Comparison of ENCODE assay signal across 1 cellular context in the genomic region with DNA sequence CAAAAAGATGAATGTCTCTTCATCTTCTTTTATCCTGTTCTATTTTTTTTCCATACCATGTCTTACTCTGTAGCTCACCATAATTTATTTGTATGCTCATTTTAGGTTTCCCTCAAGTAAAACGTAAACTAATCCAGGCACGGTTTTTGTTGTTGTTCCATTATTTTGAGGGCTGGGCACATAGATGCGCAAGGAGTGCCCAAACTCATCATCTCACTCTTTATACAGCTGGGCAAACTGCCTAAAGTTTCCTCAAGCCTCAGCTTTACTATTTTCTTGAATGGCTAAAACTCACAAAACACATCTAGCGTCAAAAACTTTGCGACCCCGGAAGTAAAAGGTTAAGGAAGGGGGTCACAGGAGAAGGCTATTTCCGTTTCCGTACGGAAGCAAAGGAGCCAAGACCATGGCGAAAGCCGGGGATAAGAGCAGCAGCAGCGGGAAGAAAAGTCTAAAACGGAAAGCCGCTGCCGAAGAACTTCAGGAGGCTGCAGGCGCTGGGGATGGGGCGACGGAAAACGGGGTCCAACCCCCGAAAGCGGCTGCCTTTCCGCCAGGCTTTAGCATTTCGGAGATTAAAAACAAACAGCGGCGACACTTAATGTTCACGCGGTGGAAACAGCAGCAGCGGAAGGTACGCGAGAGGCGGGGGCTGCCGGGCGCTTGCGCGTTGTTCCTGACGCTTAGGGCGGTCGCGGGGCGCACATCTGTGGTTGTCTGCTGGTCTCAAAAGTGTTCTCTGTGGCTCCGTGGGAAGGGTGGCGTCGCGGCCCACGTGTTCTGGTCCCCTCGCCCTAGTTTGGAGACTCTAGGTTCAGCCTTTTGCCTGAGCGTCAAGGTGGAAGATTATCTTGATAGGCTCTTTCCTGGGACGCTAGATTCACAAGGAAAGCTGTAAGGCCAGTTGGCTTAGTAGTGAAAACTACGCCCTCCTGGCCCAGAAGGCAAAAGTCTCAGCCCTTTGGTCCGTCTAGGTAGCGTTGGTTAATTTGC.
TF ChIP-seq lines count a peak whose summit lies in the region.

A gene with protein sequence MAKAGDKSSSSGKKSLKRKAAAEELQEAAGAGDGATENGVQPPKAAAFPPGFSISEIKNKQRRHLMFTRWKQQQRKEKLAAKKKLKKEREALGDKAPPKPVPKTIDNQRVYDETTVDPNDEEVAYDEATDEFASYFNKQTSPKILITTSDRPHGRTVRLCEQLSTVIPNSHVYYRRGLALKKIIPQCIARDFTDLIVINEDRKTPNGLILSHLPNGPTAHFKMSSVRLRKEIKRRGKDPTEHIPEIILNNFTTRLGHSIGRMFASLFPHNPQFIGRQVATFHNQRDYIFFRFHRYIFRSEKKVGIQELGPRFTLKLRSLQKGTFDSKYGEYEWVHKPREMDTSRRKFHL (plus strand): TSS at position 391 of the 993 bp plus-strand sequence. CDS start 16 bp downstream, at position 407.

TF ChIP-seq in WTC11, 78 proteins besides CTCF, POLR2A, EP300 and RAD21 (continued from another document and continues in another):
- TF ChIP-seq ZNF219 (CRISPR knock-in tag; IDR thresholded peaks at IDR 0.05; ENCODE audit: borderline replicate concordance) (no peak), FOXJ3 (CRISPR knock-in tag; IDR thresholded peaks at IDR 0.05; ENCODE audit: borderline replicate concordance) (no peak), ZNF671 (CRISPR knock-in tag; IDR thresholded peaks at IDR 0.05) (peak; percentile 26; the same call in 1 of the 2 replicates), NFATC4 (CRISPR knock-in tag; IDR thresholded peaks at IDR 0.05) (no peak), EMX1 (CRISPR knock-in tag; IDR thresholded peaks at IDR 0.05) (peak; percentile 52; the same call in 1 of the 2 replicates), TCF7 (CRISPR knock-in tag; IDR thresholded peaks at IDR 0.05; ENCODE audit: low read depth) (no peak), KAT7 (CRISPR knock-in tag; IDR thresholded peaks at IDR 0.05; ENCODE audit: borderline replicate concordance) (no peak), CBFB (CRISPR knock-in tag; IDR thresholded peaks at IDR 0.05; ENCODE audit: low read depth) (no peak), TEAD1 (CRISPR knock-in tag; IDR thresholded peaks at IDR 0.05) (peak; percentile 62; the same call in 1 of the 2 replicates), CREB1 (CRISPR knock-in tag; IDR thresholded peaks at IDR 0.05) (no peak), PRRX2 (CRISPR knock-in tag; IDR thresholded peaks at IDR 0.05) (peak; percentile 72; the same call in 1 of the 2 replicates), SMAD3 (CRISPR knock-in tag; IDR thresholded peaks at IDR 0.05; ENCODE audit: borderline replicate concordance) (no peak; the same call in 1 of the 2 replicates), IRF2 (CRISPR knock-in tag; IDR thresholded peaks at IDR 0.05; ENCODE audit: borderline replicate concordance, low read depth) (no peak), FOXP1 (CRISPR knock-in tag; IDR thresholded peaks at IDR 0.05; ENCODE audit: borderline replicate concordance) (no peak; the same call in 1 of the 2 replicates), ZNF396 (CRISPR knock-in tag; IDR thresholded peaks at IDR 0.05; ENCODE audit: borderline replicate concordance) (peak; percentile 99), ZNF416 (CRISPR knock-in tag; IDR thresholded peaks at IDR 0.05) (no peak), NR3C1 (CRISPR knock-in tag; conservative IDR thresholded peaks at IDR 0.05; ENCODE audit: low read depth) (no peak), SMAD4 (CRISPR knock-in tag; IDR thresholded peaks at IDR 0.05) (no peak), ZNF232 (CRISPR knock-in tag; IDR thresholded peaks at IDR 0.05) (0 out of 2 replicates have a peak, but pooled peaks have one; percentile 40), NFE2L1 (CRISPR knock-in tag; IDR thresholded peaks at IDR 0.05) (0 out of 2 replicates have a peak, but pooled peaks have one; percentile 30), SOX15 (CRISPR knock-in tag; IDR thresholded peaks at IDR 0.05) (no peak), NR1H2 (CRISPR knock-in tag; IDR thresholded peaks at IDR 0.05) (no peak), NFYB (CRISPR knock-in tag; conservative IDR thresholded peaks at IDR 0.05; ENCODE audit: low read depth) (no peak)
- TF ChIP-seq, protein P1, sequence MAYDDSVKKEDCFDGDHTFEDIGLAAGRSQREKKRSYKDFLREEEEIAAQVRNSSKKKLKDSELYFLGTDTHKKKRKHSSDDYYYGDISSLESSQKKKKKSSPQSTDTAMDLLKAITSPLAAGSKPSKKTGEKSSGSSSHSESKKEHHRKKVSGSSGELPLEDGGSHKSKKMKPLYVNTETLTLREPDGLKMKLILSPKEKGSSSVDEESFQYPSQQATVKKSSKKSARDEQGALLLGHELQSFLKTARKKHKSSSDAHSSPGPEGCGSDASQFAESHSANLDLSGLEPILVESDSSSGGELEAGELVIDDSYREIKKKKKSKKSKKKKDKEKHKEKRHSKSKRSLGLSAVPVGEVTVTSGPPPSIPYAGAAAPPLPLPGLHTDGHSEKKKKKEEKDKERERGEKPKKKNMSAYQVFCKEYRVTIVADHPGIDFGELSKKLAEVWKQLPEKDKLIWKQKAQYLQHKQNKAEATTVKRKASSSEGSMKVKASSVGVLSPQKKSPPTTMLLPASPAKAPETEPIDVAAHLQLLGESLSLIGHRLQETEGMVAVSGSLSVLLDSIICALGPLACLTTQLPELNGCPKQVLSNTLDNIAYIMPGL (CRISPR knock-in tag; IDR thresholded peaks at IDR 0.05), result no peak
- TF ChIP-seq, protein P2, sequence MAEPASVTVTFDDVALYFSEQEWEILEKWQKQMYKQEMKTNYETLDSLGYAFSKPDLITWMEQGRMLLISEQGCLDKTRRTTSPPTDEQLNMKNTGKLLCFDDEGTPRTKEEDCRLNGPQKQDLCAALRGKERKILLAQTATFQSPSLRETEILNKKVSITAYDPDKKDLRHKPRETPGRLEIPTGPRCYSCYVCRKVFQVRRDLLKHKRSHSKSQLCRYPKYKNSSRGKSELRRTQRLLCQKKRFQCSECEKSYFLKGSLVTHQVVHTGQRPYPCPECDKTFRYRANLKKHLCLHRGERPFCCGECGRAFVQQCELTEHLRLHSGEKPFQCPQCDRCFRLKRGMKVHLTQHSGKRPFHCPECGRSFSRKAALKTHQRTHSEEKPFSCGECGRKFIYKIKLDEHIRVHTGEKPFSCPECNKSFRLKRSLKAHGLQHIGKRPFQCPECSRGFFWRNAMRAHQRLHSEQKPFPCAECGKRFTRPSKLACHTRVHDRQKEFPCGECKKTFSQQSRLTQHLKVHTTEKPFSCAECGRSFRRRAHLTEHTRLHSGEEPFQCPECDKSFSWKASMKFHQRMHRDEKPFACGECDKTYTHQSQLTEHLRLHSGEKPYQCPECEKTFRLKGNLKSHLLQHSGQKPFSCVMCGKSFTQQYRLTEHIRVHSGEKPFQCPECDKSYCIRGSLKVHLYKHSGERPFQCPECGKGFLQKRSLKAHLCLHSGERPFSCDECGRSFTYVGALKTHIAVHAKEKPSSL (CRISPR knock-in tag; conservative IDR thresholded peaks at IDR 0.05), result peak; percentile 86; the same call in 1 of the 2 replicates
- TF ChIP-seq, protein P3, sequence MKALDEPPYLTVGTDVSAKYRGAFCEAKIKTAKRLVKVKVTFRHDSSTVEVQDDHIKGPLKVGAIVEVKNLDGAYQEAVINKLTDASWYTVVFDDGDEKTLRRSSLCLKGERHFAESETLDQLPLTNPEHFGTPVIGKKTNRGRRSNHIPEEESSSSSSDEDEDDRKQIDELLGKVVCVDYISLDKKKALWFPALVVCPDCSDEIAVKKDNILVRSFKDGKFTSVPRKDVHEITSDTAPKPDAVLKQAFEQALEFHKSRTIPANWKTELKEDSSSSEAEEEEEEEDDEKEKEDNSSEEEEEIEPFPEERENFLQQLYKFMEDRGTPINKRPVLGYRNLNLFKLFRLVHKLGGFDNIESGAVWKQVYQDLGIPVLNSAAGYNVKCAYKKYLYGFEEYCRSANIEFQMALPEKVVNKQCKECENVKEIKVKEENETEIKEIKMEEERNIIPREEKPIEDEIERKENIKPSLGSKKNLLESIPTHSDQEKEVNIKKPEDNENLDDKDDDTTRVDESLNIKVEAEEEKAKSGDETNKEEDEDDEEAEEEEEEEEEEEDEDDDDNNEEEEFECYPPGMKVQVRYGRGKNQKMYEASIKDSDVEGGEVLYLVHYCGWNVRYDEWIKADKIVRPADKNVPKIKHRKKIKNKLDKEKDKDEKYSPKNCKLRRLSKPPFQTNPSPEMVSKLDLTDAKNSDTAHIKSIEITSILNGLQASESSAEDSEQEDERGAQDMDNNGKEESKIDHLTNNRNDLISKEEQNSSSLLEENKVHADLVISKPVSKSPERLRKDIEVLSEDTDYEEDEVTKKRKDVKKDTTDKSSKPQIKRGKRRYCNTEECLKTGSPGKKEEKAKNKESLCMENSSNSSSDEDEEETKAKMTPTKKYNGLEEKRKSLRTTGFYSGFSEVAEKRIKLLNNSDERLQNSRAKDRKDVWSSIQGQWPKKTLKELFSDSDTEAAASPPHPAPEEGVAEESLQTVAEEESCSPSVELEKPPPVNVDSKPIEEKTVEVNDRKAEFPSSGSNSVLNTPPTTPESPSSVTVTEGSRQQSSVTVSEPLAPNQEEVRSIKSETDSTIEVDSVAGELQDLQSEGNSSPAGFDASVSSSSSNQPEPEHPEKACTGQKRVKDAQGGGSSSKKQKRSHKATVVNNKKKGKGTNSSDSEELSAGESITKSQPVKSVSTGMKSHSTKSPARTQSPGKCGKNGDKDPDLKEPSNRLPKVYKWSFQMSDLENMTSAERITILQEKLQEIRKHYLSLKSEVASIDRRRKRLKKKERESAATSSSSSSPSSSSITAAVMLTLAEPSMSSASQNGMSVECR (CRISPR knock-in tag; IDR thresholded peaks at IDR 0.05; ENCODE audit: borderline replicate concordance), result peak; percentile 78; the same call in 1 of the 2 replicates
- TF ChIP-seq, protein P4, sequence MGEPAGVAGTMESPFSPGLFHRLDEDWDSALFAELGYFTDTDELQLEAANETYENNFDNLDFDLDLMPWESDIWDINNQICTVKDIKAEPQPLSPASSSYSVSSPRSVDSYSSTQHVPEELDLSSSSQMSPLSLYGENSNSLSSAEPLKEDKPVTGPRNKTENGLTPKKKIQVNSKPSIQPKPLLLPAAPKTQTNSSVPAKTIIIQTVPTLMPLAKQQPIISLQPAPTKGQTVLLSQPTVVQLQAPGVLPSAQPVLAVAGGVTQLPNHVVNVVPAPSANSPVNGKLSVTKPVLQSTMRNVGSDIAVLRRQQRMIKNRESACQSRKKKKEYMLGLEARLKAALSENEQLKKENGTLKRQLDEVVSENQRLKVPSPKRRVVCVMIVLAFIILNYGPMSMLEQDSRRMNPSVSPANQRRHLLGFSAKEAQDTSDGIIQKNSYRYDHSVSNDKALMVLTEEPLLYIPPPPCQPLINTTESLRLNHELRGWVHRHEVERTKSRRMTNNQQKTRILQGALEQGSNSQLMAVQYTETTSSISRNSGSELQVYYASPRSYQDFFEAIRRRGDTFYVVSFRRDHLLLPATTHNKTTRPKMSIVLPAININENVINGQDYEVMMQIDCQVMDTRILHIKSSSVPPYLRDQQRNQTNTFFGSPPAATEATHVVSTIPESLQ (CRISPR knock-in tag; IDR thresholded peaks at IDR 0.05), result no peak
- TF ChIP-seq, protein P5, sequence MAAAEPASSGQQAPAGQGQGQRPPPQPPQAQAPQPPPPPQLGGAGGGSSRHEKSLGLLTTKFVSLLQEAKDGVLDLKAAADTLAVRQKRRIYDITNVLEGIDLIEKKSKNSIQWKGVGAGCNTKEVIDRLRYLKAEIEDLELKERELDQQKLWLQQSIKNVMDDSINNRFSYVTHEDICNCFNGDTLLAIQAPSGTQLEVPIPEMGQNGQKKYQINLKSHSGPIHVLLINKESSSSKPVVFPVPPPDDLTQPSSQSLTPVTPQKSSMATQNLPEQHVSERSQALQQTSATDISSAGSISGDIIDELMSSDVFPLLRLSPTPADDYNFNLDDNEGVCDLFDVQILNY (CRISPR knock-in tag; IDR thresholded peaks at IDR 0.05), result no peak
- TF ChIP-seq, protein P6, sequence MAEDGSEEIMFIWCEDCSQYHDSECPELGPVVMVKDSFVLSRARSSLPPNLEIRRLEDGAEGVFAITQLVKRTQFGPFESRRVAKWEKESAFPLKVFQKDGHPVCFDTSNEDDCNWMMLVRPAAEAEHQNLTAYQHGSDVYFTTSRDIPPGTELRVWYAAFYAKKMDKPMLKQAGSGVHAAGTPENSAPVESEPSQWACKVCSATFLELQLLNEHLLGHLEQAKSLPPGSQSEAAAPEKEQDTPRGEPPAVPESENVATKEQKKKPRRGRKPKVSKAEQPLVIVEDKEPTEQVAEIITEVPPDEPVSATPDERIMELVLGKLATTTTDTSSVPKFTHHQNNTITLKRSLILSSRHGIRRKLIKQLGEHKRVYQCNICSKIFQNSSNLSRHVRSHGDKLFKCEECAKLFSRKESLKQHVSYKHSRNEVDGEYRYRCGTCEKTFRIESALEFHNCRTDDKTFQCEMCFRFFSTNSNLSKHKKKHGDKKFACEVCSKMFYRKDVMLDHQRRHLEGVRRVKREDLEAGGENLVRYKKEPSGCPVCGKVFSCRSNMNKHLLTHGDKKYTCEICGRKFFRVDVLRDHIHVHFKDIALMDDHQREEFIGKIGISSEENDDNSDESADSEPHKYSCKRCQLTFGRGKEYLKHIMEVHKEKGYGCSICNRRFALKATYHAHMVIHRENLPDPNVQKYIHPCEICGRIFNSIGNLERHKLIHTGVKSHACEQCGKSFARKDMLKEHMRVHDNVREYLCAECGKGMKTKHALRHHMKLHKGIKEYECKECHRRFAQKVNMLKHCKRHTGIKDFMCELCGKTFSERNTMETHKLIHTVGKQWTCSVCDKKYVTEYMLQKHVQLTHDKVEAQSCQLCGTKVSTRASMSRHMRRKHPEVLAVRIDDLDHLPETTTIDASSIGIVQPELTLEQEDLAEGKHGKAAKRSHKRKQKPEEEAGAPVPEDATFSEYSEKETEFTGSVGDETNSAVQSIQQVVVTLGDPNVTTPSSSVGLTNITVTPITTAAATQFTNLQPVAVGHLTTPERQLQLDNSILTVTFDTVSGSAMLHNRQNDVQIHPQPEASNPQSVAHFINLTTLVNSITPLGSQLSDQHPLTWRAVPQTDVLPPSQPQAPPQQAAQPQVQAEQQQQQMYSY (CRISPR knock-in tag; IDR thresholded peaks at IDR 0.05), result no peak
- TF ChIP-seq, protein P7, sequence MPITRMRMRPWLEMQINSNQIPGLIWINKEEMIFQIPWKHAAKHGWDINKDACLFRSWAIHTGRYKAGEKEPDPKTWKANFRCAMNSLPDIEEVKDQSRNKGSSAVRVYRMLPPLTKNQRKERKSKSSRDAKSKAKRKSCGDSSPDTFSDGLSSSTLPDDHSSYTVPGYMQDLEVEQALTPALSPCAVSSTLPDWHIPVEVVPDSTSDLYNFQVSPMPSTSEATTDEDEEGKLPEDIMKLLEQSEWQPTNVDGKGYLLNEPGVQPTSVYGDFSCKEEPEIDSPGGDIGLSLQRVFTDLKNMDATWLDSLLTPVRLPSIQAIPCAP (CRISPR knock-in tag; IDR thresholded peaks at IDR 0.05), result peak; percentile 60; the same call in 1 of the 2 replicates
- TF ChIP-seq, protein P8, sequence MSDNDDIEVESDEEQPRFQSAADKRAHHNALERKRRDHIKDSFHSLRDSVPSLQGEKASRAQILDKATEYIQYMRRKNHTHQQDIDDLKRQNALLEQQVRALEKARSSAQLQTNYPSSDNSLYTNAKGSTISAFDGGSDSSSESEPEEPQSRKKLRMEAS (CRISPR knock-in tag; IDR thresholded peaks at IDR 0.05), result peak; percentile 84
- TF ChIP-seq, protein P9, sequence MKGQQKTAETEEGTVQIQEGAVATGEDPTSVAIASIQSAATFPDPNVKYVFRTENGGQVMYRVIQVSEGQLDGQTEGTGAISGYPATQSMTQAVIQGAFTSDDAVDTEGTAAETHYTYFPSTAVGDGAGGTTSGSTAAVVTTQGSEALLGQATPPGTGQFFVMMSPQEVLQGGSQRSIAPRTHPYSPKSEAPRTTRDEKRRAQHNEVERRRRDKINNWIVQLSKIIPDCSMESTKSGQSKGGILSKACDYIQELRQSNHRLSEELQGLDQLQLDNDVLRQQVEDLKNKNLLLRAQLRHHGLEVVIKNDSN (CRISPR knock-in tag; IDR thresholded peaks at IDR 0.05), result peak; percentile 52; the same call in 1 of the 2 replicates
- TF ChIP-seq, protein P10, sequence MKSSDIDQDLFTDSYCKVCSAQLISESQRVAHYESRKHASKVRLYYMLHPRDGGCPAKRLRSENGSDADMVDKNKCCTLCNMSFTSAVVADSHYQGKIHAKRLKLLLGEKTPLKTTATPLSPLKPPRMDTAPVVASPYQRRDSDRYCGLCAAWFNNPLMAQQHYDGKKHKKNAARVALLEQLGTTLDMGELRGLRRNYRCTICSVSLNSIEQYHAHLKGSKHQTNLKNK (CRISPR knock-in tag; IDR thresholded peaks at IDR 0.05), result no peak
